ENCODE assay signal across 9 cellular contexts in the genomic region with DNA sequence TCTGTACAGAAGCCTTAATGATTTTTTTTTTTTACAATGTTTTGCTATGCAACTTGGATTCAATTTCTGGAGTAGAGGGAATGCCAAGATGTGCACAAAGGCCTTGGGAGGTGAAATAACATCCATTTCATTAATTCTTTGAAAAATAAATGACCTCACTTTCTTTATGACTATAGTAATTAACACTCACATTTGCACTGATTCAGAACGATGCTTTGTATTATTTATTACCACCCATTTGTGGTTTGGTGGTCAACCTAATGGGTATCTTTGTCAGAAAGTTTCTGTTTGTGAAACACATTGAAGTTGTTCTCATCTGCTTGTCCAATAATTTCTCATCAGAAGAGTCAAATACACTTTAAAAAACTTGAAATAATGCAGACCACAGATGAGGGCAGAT.
"Had no signal": no experiment of that assay in that cellular context is flagged by ENCODE, and none has a peak within 500 bp of the region (broad histone marks: within the 10 kb centered on the region; RNA-seq: fewer than 3 reads in every experiment).

No MANE protein-coding gene starts in this region.

- H3K9me3 ChIP-seq: esophagus squamous epithelium, gastroesophageal sphincter, pancreas, thoracic aorta, transverse colon had no signal

- H3K4me3 ChIP-seq: esophagus squamous epithelium, gastroesophageal sphincter, pancreas, thoracic aorta, transverse colon had no signal

- DNase-seq: esophagus squamous epithelium; pancreas; right cardiac atrium; small intestine; stimulated activated CD4-positive, alpha-beta T cell treated with anti-CD3 and anti-CD28 coated beads, Interleukin-2, amount 100 ng/mL, for 48 hours; stimulated activated naive CD4-positive, alpha-beta T cell treated with Interleukin-2 at 50 U/mL for 16 hours; transverse colon had no signal

- H3K27me3 ChIP-seq: gastroesophageal sphincter, pancreas, transverse colon had no signal

- H3K36me3 ChIP-seq: esophagus squamous epithelium, gastroesophageal sphincter, pancreas, thoracic aorta, transverse colon had no signal

- H3K27ac ChIP-seq: esophagus squamous epithelium, gastroesophageal sphincter, pancreas, thoracic aorta, transverse colon had no signal

- H3K4me1 ChIP-seq: gastroesophageal sphincter, pancreas had no signal
